In genomic region chr3:101940521-101940992, GRCh38 we compare ENCODE assay signal across 9 cellular contexts.
DNase-seq lines count a peak whose midpoint lies in the region; ATAC-seq and TF ChIP-seq lines count a peak whose summit lies in the region.
"Had no signal": no experiment of that assay in that cellular context is flagged by ENCODE, and none has a peak within 500 bp of the region (broad histone marks: within the 10 kb centered on the region; RNA-seq: fewer than 3 reads in every experiment).

No MANE protein-coding gene starts in this region.

- intact Hi-C loops in CD4-positive, alpha-beta T cell (cut with DNase I, micrococcal nuclease): no loop called here

- H3K27me3 ChIP-seq in CD4-positive, alpha-beta T cell (ENCODE audit: control insufficient read depth, insufficient read depth, low read length): no peaks in the 10 kb centered on the region

- H3K9me3 Mint-ChIP-seq in CD4-positive, alpha-beta T cell: no peaks in the 10 kb centered on the region
- H3K9me3 Mint-ChIP-seq: T-helper 1 cell treated with Interleukin-12 subunit alpha and Interleukin-12 subunit beta and Interleukin-4 antibody, amounts not matched to agents 30 μg/mL and 1 μg/mL, for 36 hours had no signal

- DNase-seq in NCI-H2029 treated with DMSO at 0.1 percent for 48 hours (lab: John Stamatoyannopoulos, UW): peak; percentile 8
- no peak for DNase-seq in NCI-H2029 (lab: John Stamatoyannopoulos, UW)
- peak; percentile 57 for DNase-seq in NOMO-1 treated with dmso at 0.1 percent for 144 hours (lab: John Stamatoyannopoulos, UW; ENCODE audit: unreplicated experiment)
- peak; percentile 97 for DNase-seq in dedifferentiated amniotic fluid mesenchymal stem cell (ENCODE audit: extremely low spot score)
- peak; percentile 82 for DNase-seq in myocyte (ENCODE audit: low read depth)
- DNase-seq in CD4-positive, alpha-beta T cell: no peak

- peaks cover 34% of the 10 kb centered on the region for H3K4me1 Mint-ChIP-seq in CD4-positive, alpha-beta T cell (ENCODE audit: low read depth)

- no peak overlapping the region for H3K4me3 Mint-ChIP-seq in CD4-positive, alpha-beta T cell
- H3K4me3 Mint-ChIP-seq: T-helper 1 cell treated with Interleukin-12 subunit alpha and Interleukin-12 subunit beta and Interleukin-4 antibody, amounts not matched to agents 30 μg/mL and 1 μg/mL, for 36 hours had no signal

- ATAC-seq in HG03039 (IDR thresholded peaks at IDR 0.05; ENCODE audit: unreplicated experiment): no peak
- no peak for ATAC-seq in HG03432 (IDR thresholded peaks at IDR 0.05; ENCODE audit: unreplicated experiment)
- ATAC-seq in CD4-positive, alpha-beta T cell (ENCODE audit: poor library complexity): no peak

- TF ChIP-seq CTCF in CD4-positive, alpha-beta T cell (IDR thresholded peaks at IDR 0.05): no peak

- no peaks in the 10 kb centered on the region for H3K27me3 Mint-ChIP-seq in CD4-positive, alpha-beta T cell

- H3K27ac Mint-ChIP-seq in CD4-positive, alpha-beta T cell: no peak overlapping the region
- H3K27ac Mint-ChIP-seq: T-helper 1 cell treated with Interleukin-12 subunit alpha and Interleukin-12 subunit beta and Interleukin-4 antibody, amounts not matched to agents 30 μg/mL and 1 μg/mL, for 36 hours had no signal

- H3K27ac ChIP-seq in CD4-positive, alpha-beta T cell (ENCODE audit: low read depth, low read length): no peak overlapping the region

- POLR2A ChIA-PET in CD4-positive, alpha-beta T cell (lab: Charles Lee): interaction anchor here (1.2 kb wide), 1 partner anchor 88 kb away, joined by 4 read pairs; no protein-coding TSS in a partner anchor

- CTCF ChIA-PET in CD4-positive, alpha-beta T cell (lab: Charles Lee): no interaction called here

- no peaks in the 10 kb centered on the region for H3K36me3 Mint-ChIP-seq in CD4-positive, alpha-beta T cell (ENCODE audit: low read depth)

- no peaks in the 10 kb centered on the region for H3K9me3 ChIP-seq in CD4-positive, alpha-beta T cell (ENCODE audit: control insufficient read depth, low read length)

Comparison
In these comparisons a context has a peak if more than half of its experiments do, and no peak if none do; other contexts are left out.
1. DNase-seq: peak in NCI-H2029 treated with DMSO at 0.1 percent for 48 hours (single experiment), NOMO-1 treated with dmso at 0.1 percent for 144 hours (single experiment), dedifferentiated amniotic fluid mesenchymal stem cell (single experiment) and myocyte (single experiment); none in NCI-H2029 (single experiment) and CD4-positive, alpha-beta T cell (0 of 10).